Comparison of ENCODE assay signal across 8 cellular contexts in genomic region chr3:113912551-113913246, GRCh38. TPM values are rescaled to one million over a fixed set of nuclear protein-coding genes. Genes with fewer than 3 reads are reported as not detected.
DNase-seq lines count a peak whose midpoint lies in the region; ATAC-seq and TF ChIP-seq lines count a peak whose summit lies in the region.

No MANE protein-coding gene starts in this region.

- H3K4me2 ChIP-seq in fibroblast of lung (ENCODE audit: extremely low read depth, insufficient read depth, low read length): peak overlapping the region; percentile 32

- H3K27ac ChIP-seq in fibroblast of lung (ENCODE audit: insufficient read depth, low read length): no peak overlapping the region

- no peaks in the 10 kb centered on the region for H3K36me3 Mint-ChIP-seq in osteocyte (ENCODE audit: unreplicated experiment)

- peak; percentile 87 for ATAC-seq in GM19324 (IDR thresholded peaks at IDR 0.05; ENCODE audit: low FRiP score, unreplicated experiment)
- peak; percentile 96 for ATAC-seq in HG03175 (IDR thresholded peaks at IDR 0.05; ENCODE audit: unreplicated experiment)

- H3K4me3 Mint-ChIP-seq in osteocyte (ENCODE audit: unreplicated experiment): no peak overlapping the region

- intact Hi-C loops in posterior vena cava (cut with DNase I): no loop called here

- no peaks in the 10 kb centered on the region for H3K79me2 ChIP-seq in fibroblast of lung (ENCODE audit: control insufficient read depth, insufficient read depth, low read length)

- TF ChIP-seq CTCF in fibroblast of lung (conservative IDR thresholded peaks at IDR 0.05 in 1 of 2, IDR thresholded peaks at IDR 0.05 in 1 of 2; ENCODE audit: low read depth in 1 of 2, low read length in 2 of 2) (peak; percentile 60 to 62), osteocyte (IDR thresholded peaks at IDR 0.05) (peak; percentile 56)

- no peaks in the 10 kb centered on the region for H3K9me3 ChIP-seq in fibroblast of lung (ENCODE audit: control insufficient read depth, insufficient read depth, low read depth, low read length)

- no peaks in the 10 kb centered on the region for H3K27me3 ChIP-seq in fibroblast of lung (ENCODE audit: control insufficient read depth, insufficient read depth, low read length)

- H3K4me1 Mint-ChIP-seq in osteocyte (ENCODE audit: unreplicated experiment): peaks cover 3% of the 10 kb centered on the region

- H3K9me3 Mint-ChIP-seq in osteocyte (ENCODE audit: unreplicated experiment): no peaks in the 10 kb centered on the region

- H3K36me3 ChIP-seq in fibroblast of lung (ENCODE audit: control insufficient read depth, insufficient read depth, low read length): no peaks in the 10 kb centered on the region

- DNase-seq in DMS79 (lab: John Stamatoyannopoulos, UW): peak; percentile 29
- peak; percentile 73 for DNase-seq in NCI-H2171 treated with DMSO at 0.1 percent for 48 hours (lab: John Stamatoyannopoulos, UW)
- DNase-seq in activated CD4-positive, alpha-beta T cell treated with anti-CD3 and anti-CD28 coated beads for 4 hours: peak; percentile 26 to 35
- peak; percentile 69 to 71 for DNase-seq in fibroblast of lung (ENCODE audit: low read depth in 2 of 2)
- DNase-seq in osteocyte (ENCODE audit: extremely low spot score, unreplicated experiment): no peak
- DNase-seq in posterior vena cava (ENCODE audit: low spot score): no peak

- no peaks in the 10 kb centered on the region for H4K20me1 ChIP-seq in fibroblast of lung (ENCODE audit: control insufficient read depth, extremely low read depth, insufficient read depth, low read length)

- no peak overlapping the region for H3K9ac ChIP-seq in fibroblast of lung (ENCODE audit: insufficient read depth, low read length)

- H3K4me1 ChIP-seq in fibroblast of lung (ENCODE audit: control insufficient read depth, extremely low read depth, insufficient read depth, low read length): peaks cover 7% of the 10 kb centered on the region

- peak overlapping the region; percentile 54 for H2AFZ ChIP-seq in fibroblast of lung (ENCODE audit: low read length)

- H3K27me3 Mint-ChIP-seq in osteocyte (ENCODE audit: unreplicated experiment): peaks cover 3% of the 10 kb centered on the region

- H3K27ac Mint-ChIP-seq in osteocyte (ENCODE audit: unreplicated experiment): no peak overlapping the region

- peak overlapping the region in 1 of 4 experiments; percentile 14 for H3K4me3 ChIP-seq in fibroblast of lung (replicated peaks in 1 of 4; ENCODE audit: control extremely low read depth in 1 of 4, insufficient read depth in 1 of 4, low read depth in 3 of 4, low read length in 4 of 4)

RNA-seq across cellular contexts. Expression of gene ZDHHC23, which starts 35.1 kb away (rescaled TPM):
- total RNA-seq in fibroblast of lung: 0.77 and 1.5 TPM in 2 replicates
- 0.50 and 1.4 TPM in 2 replicates for polyA plus RNA-seq in fibroblast of lung
- polyA plus RNA-seq in fibroblast of lung (2012): 0.57 and 0.99 TPM in 2 replicates
- 0.04 TPM in 1 of 2 replicates, not detected in the other for polyA minus RNA-seq in fibroblast of lung (ENCODE audit: low replicate concordance)
- total RNA-seq in osteocyte: 0.18 and 0.27 TPM in 2 replicates
- 1 to 10 TPM in 1 of 2 donors, under 1 TPM in 1; 0.93 to 2.3 TPM for total RNA-seq in posterior vena cava

Comparison
In these comparisons a context has a peak if more than half of its experiments do, and no peak if none do; other contexts are left out.
1. DNase-seq: peak in DMS79 (single experiment), NCI-H2171 treated with DMSO at 0.1 percent for 48 hours (single experiment), activated CD4-positive, alpha-beta T cell treated with anti-CD3 and anti-CD28 coated beads for 4 hours (2 of 2) and fibroblast of lung (2 of 2); none in osteocyte (single experiment) and posterior vena cava (single experiment).